Comparison of ENCODE assay signal across 8 cellular contexts in genomic region chr2:119126650-119127049, GRCh38.
DNase-seq lines count a peak whose midpoint lies in the region; ATAC-seq, FAIRE-seq and TF ChIP-seq lines count a peak whose summit lies in the region.

No MANE protein-coding gene starts in this region.

- no peak overlapping the region for H3K4me3 ChIP-seq in HFF-Myc (replicated peaks; ENCODE audit: low read depth, low read length)

- TF ChIP-seq CTCF in HFF-Myc (IDR thresholded peaks at IDR 0.05; ENCODE audit: low read depth, low read length, missing control alignments) = peak; percentile 70

- no peak for FAIRE-seq in RCC 7860 (lab: Jason Lieb, UNC)

- ATAC-seq in HG03196 (IDR thresholded peaks at IDR 0.05; ENCODE audit: unreplicated experiment) = no peak
- no peak for ATAC-seq in HG03571 (IDR thresholded peaks at IDR 0.05; ENCODE audit: unreplicated experiment)

- DNase-seq in CD1c-positive myeloid dendritic cell (ENCODE audit: extremely low spot score) (peak; percentile 44), HFF-Myc (ENCODE audit: extremely low read depth, low read depth) (no peak), germinal center (ENCODE audit: low spot score) (peak; percentile 59), RCC 7860 (ENCODE audit: low spot score) (no peak)
- peak; percentile 36 for DNase-seq in activated CD4-positive, CD25-positive, alpha-beta regulatory T cell treated with anti-CD3 and anti-CD28 coated beads, Interleukin-2, amount 50 U/mL, for 72 hours
- DNase-seq in stimulated activated CD8-positive, alpha-beta memory T cell treated with anti-CD3 and anti-CD28 coated beads, Interleukin-4, amount 100 ng/mL, for 48 hours = peak; percentile 67

Comparison
In these comparisons a context has a peak if more than half of its experiments do, and no peak if none do; other contexts are left out.
1. DNase-seq: peak in CD1c-positive myeloid dendritic cell (single experiment), activated CD4-positive, CD25-positive, alpha-beta regulatory T cell treated with anti-CD3 and anti-CD28 coated beads, Interleukin-2, amount 50 U/mL, for 72 hours (single experiment), germinal center (single experiment) and stimulated activated CD8-positive, alpha-beta memory T cell treated with anti-CD3 and anti-CD28 coated beads, Interleukin-4, amount 100 ng/mL, for 48 hours (single experiment); none in HFF-Myc (single experiment) and RCC 7860 (single experiment).